9 cellular contexts compared by ENCODE assay signal in genomic region chr22:18969158-18969942, GRCh38. TPM values are rescaled to one million over a fixed set of nuclear protein-coding genes. Genes with fewer than 3 reads are reported as not detected.
DNase-seq lines count a peak whose midpoint lies in the region; ATAC-seq, FAIRE-seq and TF ChIP-seq lines count a peak whose summit lies in the region.
"Not testable (repeated sequence)": the region's sequence is repeated elsewhere in the genome, so short reads cannot be mapped to it uniquely, and the experiment has no call there.
"Had no signal": no experiment of that assay in that cellular context is flagged by ENCODE, and none has a peak within 500 bp of the region (broad histone marks: within the 10 kb centered on the region; RNA-seq: fewer than 3 reads in every experiment).

No MANE protein-coding gene starts in this region.

- H3K36me3 Mint-ChIP-seq in activated B cell treated with CpG ODN at 0.5 μM for 24 hours (ENCODE audit: low read depth); activated naive CD4-positive, alpha-beta T cell treated with anti-CD3 and anti-CD28 coated beads for 36 hours (ENCODE audit: low read depth); natural killer cell: not testable (repeated sequence)

- H3K27me3 ChIP-seq in HAP-1 (ENCODE audit: low read depth); breast epithelium; hepatocyte: not testable (repeated sequence)

- intact Hi-C loops in activated B cell treated with CpG ODN at 0.5 μM for 24 hours (cut with micrococcal nuclease); activated naive CD4-positive, alpha-beta T cell treated with anti-CD3 and anti-CD28 coated beads for 36 hours (cut with micrococcal nuclease); breast epithelium (cut with DNase I; ENCODE audit: low total_unique reads); natural killer cell (cut with micrococcal nuclease): not testable (repeated sequence)

- POLR2A ChIA-PET in A549 (lab: Yijun Ruan, JAX); activated B cell treated with CpG ODN at 0.5 μM for 24 hours (lab: Charles Lee): not testable (repeated sequence)

- H3K4me1 ChIP-seq in A549; HAP-1; breast epithelium; hepatocyte (ENCODE audit: insufficient read depth): not testable (repeated sequence)

- not testable (repeated sequence) for H4K20me1 ChIP-seq in hepatocyte (ENCODE audit: insufficient read depth, poor library complexity, severe bottlenecking)

- not testable (repeated sequence) for H3K79me2 ChIP-seq in hepatocyte

- H3K4me3 Mint-ChIP-seq in activated B cell treated with CpG ODN at 0.5 μM for 24 hours (peak overlapping the region; percentile 57), natural killer cell (peak overlapping the region; percentile 37)
- peak overlapping the region; percentile 44 for H3K4me3 Mint-ChIP-seq in activated naive CD4-positive, alpha-beta T cell treated with anti-CD3 and anti-CD28 coated beads for 36 hours

- H3K27ac ChIP-seq in A549 = peak overlapping the region; percentile 92 to 98; a peak in 4 of 6 replicates
- H3K27ac ChIP-seq in breast epithelium, hepatocyte: not testable (repeated sequence)

- peaks cover 17% of the 10 kb centered on the region for H3K27me3 Mint-ChIP-seq in activated B cell treated with CpG ODN at 0.5 μM for 24 hours
- not testable (repeated sequence) for H3K27me3 Mint-ChIP-seq in activated naive CD4-positive, alpha-beta T cell treated with anti-CD3 and anti-CD28 coated beads for 36 hours (ENCODE audit: low read depth)
- peaks cover 4 to 12% of the 10 kb centered on the region in 2 donors for H3K27me3 Mint-ChIP-seq in natural killer cell (ENCODE audit: low read depth in 2 of 2)

- in situ Hi-C loops in HAP-1 (cut with MboI; ENCODE audit: low sequenced_read_pairs) = loop anchor here (5.0 to 25.0 kb wide), 3 partner anchors 65 to 1303 kb away; partner anchors contain the start of genes C22orf39, HIRA and MRPL40

- H3K4me3 ChIP-seq in A549, hepatocyte: not testable (repeated sequence)
- H3K4me3 ChIP-seq in HAP-1 (peak overlapping the region; percentile 15; the same call in 1 of the 2 replicates), breast epithelium (peak overlapping the region in 2 of 3 donors; percentile 62 to 76)

- not testable (repeated sequence) for TF ChIP-seq EP300 in A549 (IDR thresholded peaks at IDR 0.05)

- H3K9me2 ChIP-seq in hepatocyte (replicated peaks; ENCODE audit: insufficient read depth) = not testable (repeated sequence)

- H2AFZ ChIP-seq in hepatocyte = not testable (repeated sequence)

- H3K27ac Mint-ChIP-seq in activated B cell treated with CpG ODN at 0.5 μM for 24 hours; activated naive CD4-positive, alpha-beta T cell treated with anti-CD3 and anti-CD28 coated beads for 36 hours; natural killer cell: not testable (repeated sequence)

- not testable (repeated sequence) for H3K9me3 ChIP-seq in A549; HAP-1; breast epithelium; hepatocyte (ENCODE audit: low read depth)

- H3K9me3 Mint-ChIP-seq in activated B cell treated with CpG ODN at 0.5 μM for 24 hours; activated naive CD4-positive, alpha-beta T cell treated with anti-CD3 and anti-CD28 coated beads for 36 hours; natural killer cell: not testable (repeated sequence)

- ATAC-seq in A549; activated B cell treated with CpG ODN at 0.5 μM for 24 hours (ENCODE audit: low read depth); natural killer cell: not testable (repeated sequence)

- CTCF ChIA-PET in A549 (lab: Yijun Ruan, JAX); activated B cell treated with CpG ODN at 0.5 μM for 24 hours (lab: Charles Lee); activated naive CD4-positive, alpha-beta T cell treated with anti-CD3 and anti-CD28 coated beads for 36 hours (lab: Charles Lee): not testable (repeated sequence)

- not testable (repeated sequence) for FAIRE-seq in A549 (lab: Jason Lieb, UNC)

- not testable (repeated sequence) for TF ChIP-seq CTCF in A549 (IDR thresholded peaks at IDR 0.05); activated B cell treated with CpG ODN at 0.5 μM for 24 hours (IDR thresholded peaks at IDR 0.05); breast epithelium (IDR thresholded peaks at IDR 0.05); hepatocyte (IDR thresholded peaks at IDR 0.05; ENCODE audit: poor library complexity); natural killer cell (IDR thresholded peaks at IDR 0.05)

- TF ChIP-seq POLR2A in A549 (IDR thresholded peaks at IDR 0.05; ENCODE audit: low read length); breast epithelium (IDR thresholded peaks at IDR 0.05): not testable (repeated sequence)

- TF ChIP-seq RAD21 in A549 (conservative IDR thresholded peaks at IDR 0.05 in 1 of 2, IDR thresholded peaks at IDR 0.05 in 1 of 2) = not testable (repeated sequence)

- not testable (repeated sequence) for H3K4me1 Mint-ChIP-seq in activated B cell treated with CpG ODN at 0.5 μM for 24 hours; activated naive CD4-positive, alpha-beta T cell treated with anti-CD3 and anti-CD28 coated beads for 36 hours (ENCODE audit: low read depth); natural killer cell

- H3K4me2 ChIP-seq in A549 (peak overlapping the region; percentile 60), hepatocyte (peak overlapping the region; percentile 99)

- H3K36me3 ChIP-seq in HAP-1 (replicated peaks); breast epithelium; hepatocyte (replicated peaks; ENCODE audit: insufficient read depth, low read depth): not testable (repeated sequence)

- WGBS in A549 (ENCODE audit: missing lambda C conversion rate) = 84% methylated on average over 6 of the region's 14 CpGs
- WGBS in hepatocyte (ENCODE audit: low lambda C conversion rate, missing lambda C conversion rate) = 87% methylated on average over 14 of the region's 14 CpGs

- not testable (repeated sequence) for DNase-seq in A549 (ENCODE audit: low read depth in 1 of 2, low spot score in 1 of 2); HAP-1 (ENCODE audit: low spot score in 2 of 2); activated B cell treated with CpG ODN at 0.5 μM for 24 hours; activated naive CD4-positive, alpha-beta T cell treated with anti-CD3 and anti-CD28 coated beads for 36 hours; breast epithelium (ENCODE audit: low spot score in 2 of 2); hepatocyte (ENCODE audit: low spot score); natural killer cell
- DNase-seq in retina = peak; percentile 33

RNA-seq across cellular contexts. Expression of gene PRODH, which starts 33.3 kb away (rescaled TPM):
- polyA plus RNA-seq in A549 (2011; rRNA removed) = 0.46 and 0.58 TPM in 2 replicates
- 0.32 and 0.46 TPM in 2 replicates for polyA plus RNA-seq in A549 (2012; cell fraction: cytosol; rRNA removed)
- 6.8 and 7.1 TPM in 2 replicates for polyA plus RNA-seq in A549 (2012; cell fraction: nucleus; rRNA removed)
- polyA plus RNA-seq in A549 (2017; fragmentation: RNase III; extraction: RNeasy Plus Mini Kit Qiagen cat#74134 plus additional on column Dnase treatment) = 1.5 to 2.4 TPM (median 2.3 TPM) in 3 replicates
- 0.78 and 1.4 TPM in 2 replicates for polyA minus RNA-seq in A549 (2011; rRNA and poly(A)+ RNA removed)
- not detected in 2 replicates for total RNA-seq in activated B cell treated with CpG ODN at 0.5 μM for 24 hours
- total RNA-seq in activated naive CD4-positive, alpha-beta T cell treated with anti-CD3 and anti-CD28 coated beads for 36 hours = under 1 TPM; 0.12 to 0.30 TPM
- total RNA-seq in breast epithelium = 10 to 100 TPM in 2 of 3 donors, 1 to 10 TPM in 1; 4.6 to 29.6 (median 11.1) TPM
- 27.2 and 27.9 TPM in 2 replicates for total RNA-seq in hepatocyte
- polyA plus RNA-seq in hepatocyte = 26.4 and 27.9 TPM in 2 replicates
- total RNA-seq in natural killer cell = not detected
- total RNA-seq: CD4-positive, alpha-beta T cell had no signal
